ENCODE assay signal across 14 cellular contexts in genomic region chr4:86160423-86160822, GRCh38.
A peak's percentile ranks its signal among the peaks of the same experiment; 100 is the strongest.
DNase-seq lines count a peak whose midpoint lies in the region; ATAC-seq and TF ChIP-seq lines count a peak whose summit lies in the region.
"Had no signal": no experiment of that assay in that cellular context is flagged by ENCODE, and none has a peak within 500 bp of the region (broad histone marks: within the 10 kb centered on the region; RNA-seq: fewer than 3 reads in every experiment).

No MANE protein-coding gene starts in this region.

- no peaks in the 10 kb centered on the region for H3K27me3 Mint-ChIP-seq in glutamatergic neuron (ENCODE audit: unreplicated experiment)
- H3K27me3 Mint-ChIP-seq: CD4-positive, CD25-positive, alpha-beta regulatory T cell had no signal

- no peak for ATAC-seq in mucosa of descending colon
- no peak for ATAC-seq in HG02571 (IDR thresholded peaks at IDR 0.05; ENCODE audit: unreplicated experiment)
- ATAC-seq: A549 had no signal

- intact Hi-C loops in mucosa of descending colon (cut with DNase I, micrococcal nuclease): no loop called here

- H3K27ac ChIP-seq in brain microvascular endothelial cell: no peak overlapping the region
- H3K27ac ChIP-seq: A549, BLaER1 had no signal

- H3K4me1 ChIP-seq in adipocyte (ENCODE audit: control insufficient read depth, insufficient read depth, low read length): no peaks in the 10 kb centered on the region
- H3K4me1 ChIP-seq in mucosa of descending colon (ENCODE audit: low read depth): no peaks in the 10 kb centered on the region
- H3K4me1 ChIP-seq: A549, BLaER1 had no signal

- H3K9me3 ChIP-seq in adipocyte (ENCODE audit: control insufficient read depth, low read length) (no peaks in the 10 kb centered on the region), mucosa of descending colon (no peaks in the 10 kb centered on the region)
- H3K9me3 ChIP-seq: A549, BLaER1 had no signal

- no peak overlapping the region for H3K4me3 ChIP-seq in adipocyte (ENCODE audit: low read length)
- H3K4me3 ChIP-seq in brain microvascular endothelial cell (ENCODE audit: low read depth, low read length): no peak overlapping the region
- no peak overlapping the region for H3K4me3 ChIP-seq in mucosa of descending colon
- H3K4me3 ChIP-seq: A549, BLaER1 had no signal

- TF ChIP-seq CTCF in brain microvascular endothelial cell (IDR thresholded peaks at IDR 0.05; ENCODE audit: low read depth, low read length, missing control alignments): no peak
- TF ChIP-seq CTCF in glutamatergic neuron (IDR thresholded peaks at IDR 0.05; ENCODE audit: partially characterized antibody, unreplicated experiment): no peak
- no peak for TF ChIP-seq CTCF in mucosa of descending colon (IDR thresholded peaks at IDR 0.05)

- no peak for TF ChIP-seq POLR2A in erythroblast (IDR thresholded peaks at IDR 0.05; ENCODE audit: low read length)

- H3K9ac ChIP-seq in adipocyte (ENCODE audit: low read length): no peak overlapping the region
- H3K9ac ChIP-seq: BLaER1 had no signal

- H3K4me3 Mint-ChIP-seq in glutamatergic neuron (ENCODE audit: unreplicated experiment): no peak overlapping the region
- H3K4me3 Mint-ChIP-seq: CD4-positive, CD25-positive, alpha-beta regulatory T cell; HFFc6 had no signal

- peak; percentile 3 for DNase-seq in adipocyte (ENCODE audit: low read depth)
- DNase-seq in brain microvascular endothelial cell: peak; percentile 12
- peak; percentile 39 for DNase-seq in iris pigment epithelial cell (ENCODE audit: low read depth)
- peak; percentile 53 for DNase-seq in superior temporal gyrus (ENCODE audit: extremely low spot score)
- no peak for DNase-seq in glutamatergic neuron
- no peak for DNase-seq in mucosa of descending colon
- DNase-seq in erythroblast (lab: John Stamatoyannopoulos, UW): no peak
- DNase-seq: CD4-positive, CD25-positive, alpha-beta regulatory T cell; DMS53; HCEC 1CT; HFFc6 had no signal

- H3K9me3 Mint-ChIP-seq in glutamatergic neuron (ENCODE audit: unreplicated experiment): no peaks in the 10 kb centered on the region
- H3K9me3 Mint-ChIP-seq: HFFc6 had no signal

- H3K27me3 ChIP-seq in adipocyte (replicated peaks; ENCODE audit: control insufficient read depth, insufficient read depth, low read length) (no peaks in the 10 kb centered on the region), brain microvascular endothelial cell (replicated peaks) (no peaks in the 10 kb centered on the region)
- H3K27me3 ChIP-seq: BLaER1 had no signal

- H3K36me3 ChIP-seq in adipocyte (ENCODE audit: control insufficient read depth, insufficient read depth, low read length, severe bottlenecking) (no peaks in the 10 kb centered on the region), brain microvascular endothelial cell (replicated peaks) (no peaks in the 10 kb centered on the region), mucosa of descending colon (ENCODE audit: low read depth) (no peaks in the 10 kb centered on the region)
- H3K36me3 ChIP-seq: BLaER1 had no signal

- no peak overlapping the region for H3K27ac Mint-ChIP-seq in glutamatergic neuron (ENCODE audit: unreplicated experiment)
- H3K27ac Mint-ChIP-seq: CD4-positive, CD25-positive, alpha-beta regulatory T cell; HFFc6 had no signal

- in situ Hi-C loops in brain microvascular endothelial cell (cut with HindIII; ENCODE audit: low pct_ligation_motif_present, low sequenced_read_pairs): no loop called here

- no peaks in the 10 kb centered on the region for H3K36me3 Mint-ChIP-seq in glutamatergic neuron (ENCODE audit: unreplicated experiment)
- H3K36me3 Mint-ChIP-seq: CD4-positive, CD25-positive, alpha-beta regulatory T cell had no signal

- no peaks in the 10 kb centered on the region for H3K4me1 Mint-ChIP-seq in glutamatergic neuron (ENCODE audit: low read depth, unreplicated experiment)
- H3K4me1 Mint-ChIP-seq: CD4-positive, CD25-positive, alpha-beta regulatory T cell had no signal

Comparison
In these comparisons a context has a peak if more than half of its experiments do, and no peak if none do; other contexts are left out.
1. DNase-seq: peak in adipocyte (single experiment), brain microvascular endothelial cell (single experiment), iris pigment epithelial cell (single experiment) and superior temporal gyrus (single experiment); none in glutamatergic neuron (single experiment), mucosa of descending colon (0 of 3) and erythroblast (0 of 2).